ENCODE assay signal across 1 cellular context in the genomic region with DNA sequence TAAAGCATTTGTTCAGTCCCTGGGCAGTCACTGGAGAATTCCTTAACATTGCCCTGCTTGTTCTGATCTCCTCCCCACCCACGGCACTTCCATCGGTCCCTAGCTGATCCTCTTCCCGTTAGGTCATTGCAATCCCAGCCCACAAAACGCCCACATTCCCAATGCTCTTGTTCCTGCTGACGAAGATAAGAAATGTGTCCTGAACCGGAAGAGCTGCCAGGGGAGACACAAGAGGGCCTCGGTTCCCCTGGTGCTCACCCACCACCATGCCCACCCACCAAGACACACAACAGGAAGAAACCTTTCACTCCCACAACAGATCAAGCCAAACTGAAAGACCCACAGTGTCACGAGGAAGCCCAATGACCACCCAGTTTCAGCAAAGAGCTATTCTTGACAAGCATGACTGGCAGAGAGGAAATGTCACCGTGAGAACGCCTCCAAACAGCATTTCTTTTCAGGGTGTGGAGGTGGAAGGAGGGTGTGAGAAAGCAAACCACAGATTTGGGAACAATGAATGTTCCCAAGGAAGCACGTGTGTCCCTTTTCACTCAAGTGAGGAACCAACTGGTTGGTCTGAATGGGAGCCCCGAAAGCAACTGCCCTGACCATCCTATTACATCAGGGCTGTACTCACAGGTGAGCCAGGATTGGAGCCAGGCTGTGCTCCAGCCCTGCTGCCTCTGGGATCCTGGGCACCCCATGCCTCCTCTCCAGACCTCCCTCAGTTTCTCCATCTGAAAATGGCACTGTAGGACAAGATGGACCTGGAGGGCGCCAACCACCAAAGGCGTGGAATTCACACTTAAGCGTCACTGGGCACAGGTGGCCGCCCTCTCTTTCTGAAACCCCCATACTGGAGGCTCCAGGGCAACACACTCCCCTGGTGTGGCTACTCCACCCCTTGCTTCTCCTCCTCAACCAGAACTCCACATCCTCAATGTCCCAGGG.
A peak's percentile ranks its signal among the peaks of the same experiment; 100 is the strongest.
TF ChIP-seq lines count a peak whose summit lies in the region.

No MANE protein-coding gene starts in this region.

TF ChIP-seq in Ishikawa, 13 proteins besides CTCF, POLR2A, EP300 and RAD21 (continued from another document):
- TF ChIP-seq, protein P1, sequence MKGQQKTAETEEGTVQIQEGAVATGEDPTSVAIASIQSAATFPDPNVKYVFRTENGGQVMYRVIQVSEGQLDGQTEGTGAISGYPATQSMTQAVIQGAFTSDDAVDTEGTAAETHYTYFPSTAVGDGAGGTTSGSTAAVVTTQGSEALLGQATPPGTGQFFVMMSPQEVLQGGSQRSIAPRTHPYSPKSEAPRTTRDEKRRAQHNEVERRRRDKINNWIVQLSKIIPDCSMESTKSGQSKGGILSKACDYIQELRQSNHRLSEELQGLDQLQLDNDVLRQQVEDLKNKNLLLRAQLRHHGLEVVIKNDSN (IDR thresholded peaks at IDR 0.05), result peak; percentile 26; the same call in 1 of the 2 replicates
- TF ChIP-seq, protein P2, sequence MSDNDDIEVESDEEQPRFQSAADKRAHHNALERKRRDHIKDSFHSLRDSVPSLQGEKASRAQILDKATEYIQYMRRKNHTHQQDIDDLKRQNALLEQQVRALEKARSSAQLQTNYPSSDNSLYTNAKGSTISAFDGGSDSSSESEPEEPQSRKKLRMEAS (IDR thresholded peaks at IDR 0.05), result peak; percentile 81
